In genomic region chr9:14066815-14067214, GRCh38 we compare ENCODE assay signal across 14 cellular contexts.
"Had no signal": no experiment of that assay in that cellular context is flagged by ENCODE, and none has a peak within 500 bp of the region (broad histone marks: within the 10 kb centered on the region; RNA-seq: fewer than 3 reads in every experiment).

No MANE protein-coding gene starts in this region.

- ATAC-seq: activated CD8-positive, alpha-beta memory T cell treated with anti-CD3 and anti-CD28 coated beads, Interleukin-2, amount 10 ng/mL, durations not matched to agents 7 days and 5 days; esophagus mucosa; mucosa of descending colon; naive thymus-derived CD4-positive, alpha-beta T cell; stimulated activated memory B cell treated with anti-CD40 and anti-IgM and Interleukin-4, amounts not matched to agents 10 μg/mL and 1 μg/mL and 100 μg/mL, for 72 hours had no signal

- H3K36me3 Mint-ChIP-seq: activated CD8-positive, alpha-beta memory T cell treated with anti-CD3 and anti-CD28 coated beads, Interleukin-2, amount 10 ng/mL, durations not matched to agents 7 days and 5 days; activated naive CD4-positive, alpha-beta T cell treated with anti-CD3 and anti-CD28 coated beads, Interleukin-2, amount 50 U/mL, for 24 hours; naive thymus-derived CD4-positive, alpha-beta T cell; stimulated activated memory B cell treated with anti-CD40 and anti-IgM and Interleukin-4, amounts not matched to agents 10 μg/mL and 1 μg/mL and 100 μg/mL, for 72 hours had no signal

- H3K4me3 Mint-ChIP-seq: activated CD8-positive, alpha-beta memory T cell treated with anti-CD3 and anti-CD28 coated beads, Interleukin-2, amount 10 ng/mL, durations not matched to agents 7 days and 5 days; activated naive CD4-positive, alpha-beta T cell treated with anti-CD3 and anti-CD28 coated beads, Interleukin-2, amount 50 U/mL, for 24 hours; activated T-cell treated with anti-CD3 and anti-CD28 coated beads, Interleukin-2, amount 50 U/mL, for 24 hours; naive thymus-derived CD4-positive, alpha-beta T cell; stimulated activated memory B cell treated with anti-CD40 and anti-IgM and Interleukin-4, amounts not matched to agents 10 μg/mL and 1 μg/mL and 100 μg/mL, for 72 hours had no signal

- H3K4me1 Mint-ChIP-seq: activated CD8-positive, alpha-beta memory T cell treated with anti-CD3 and anti-CD28 coated beads, Interleukin-2, amount 10 ng/mL, durations not matched to agents 7 days and 5 days; activated naive CD4-positive, alpha-beta T cell treated with anti-CD3 and anti-CD28 coated beads, Interleukin-2, amount 50 U/mL, for 24 hours; naive thymus-derived CD4-positive, alpha-beta T cell; stimulated activated memory B cell treated with anti-CD40 and anti-IgM and Interleukin-4, amounts not matched to agents 10 μg/mL and 1 μg/mL and 100 μg/mL, for 72 hours had no signal

- H3K27me3 Mint-ChIP-seq: activated CD8-positive, alpha-beta memory T cell treated with anti-CD3 and anti-CD28 coated beads, Interleukin-2, amount 10 ng/mL, durations not matched to agents 7 days and 5 days; activated naive CD4-positive, alpha-beta T cell treated with anti-CD3 and anti-CD28 coated beads, Interleukin-2, amount 50 U/mL, for 24 hours; activated T-cell treated with anti-CD3 and anti-CD28 coated beads, Interleukin-2, amount 50 U/mL, for 24 hours; naive thymus-derived CD4-positive, alpha-beta T cell; stimulated activated memory B cell treated with anti-CD40 and anti-IgM and Interleukin-4, amounts not matched to agents 10 μg/mL and 1 μg/mL and 100 μg/mL, for 72 hours had no signal

- H3K9me3 Mint-ChIP-seq: stimulated activated memory B cell treated with anti-CD40 and anti-IgM and Interleukin-4, amounts not matched to agents 10 μg/mL and 1 μg/mL and 100 μg/mL, for 72 hours had no signal

- DNase-seq: activated CD4-positive, alpha-beta T cell treated with anti-CD3 and anti-CD28 coated beads for 1 hour; activated CD4-positive, alpha-beta T cell treated with anti-CD3 and anti-CD28 coated beads, Interleukin-2, amount 50 U/mL, for 48 hours; activated CD8-positive, alpha-beta memory T cell treated with anti-CD3 and anti-CD28 coated beads, Interleukin-2, amount 10 ng/mL, durations not matched to agents 7 days and 5 days; activated effector memory CD4-positive, alpha-beta T cell treated with Interleukin-2 at 50 U/mL for 16 hours; activated T-cell treated with anti-CD3 and anti-CD28 coated beads, Interleukin-2, amount 50 U/mL, for 24 hours; adrenal gland; mucosa of descending colon; naive thymus-derived CD4-positive, alpha-beta T cell; posterior cingulate gyrus; stimulated activated CD4-positive, alpha-beta T cell treated with anti-CD3 and anti-CD28 coated beads, Interleukin-2, amount 100 ng/mL, for 48 hours; T1000 had no signal

- H3K27ac Mint-ChIP-seq: activated CD8-positive, alpha-beta memory T cell treated with anti-CD3 and anti-CD28 coated beads, Interleukin-2, amount 10 ng/mL, durations not matched to agents 7 days and 5 days; activated naive CD4-positive, alpha-beta T cell treated with anti-CD3 and anti-CD28 coated beads, Interleukin-2, amount 50 U/mL, for 24 hours; activated T-cell treated with anti-CD3 and anti-CD28 coated beads, Interleukin-2, amount 50 U/mL, for 24 hours; naive thymus-derived CD4-positive, alpha-beta T cell; stimulated activated memory B cell treated with anti-CD40 and anti-IgM and Interleukin-4, amounts not matched to agents 10 μg/mL and 1 μg/mL and 100 μg/mL, for 72 hours had no signal
